Comparison of ENCODE assay signal across 8 cellular contexts in the genomic region with DNA sequence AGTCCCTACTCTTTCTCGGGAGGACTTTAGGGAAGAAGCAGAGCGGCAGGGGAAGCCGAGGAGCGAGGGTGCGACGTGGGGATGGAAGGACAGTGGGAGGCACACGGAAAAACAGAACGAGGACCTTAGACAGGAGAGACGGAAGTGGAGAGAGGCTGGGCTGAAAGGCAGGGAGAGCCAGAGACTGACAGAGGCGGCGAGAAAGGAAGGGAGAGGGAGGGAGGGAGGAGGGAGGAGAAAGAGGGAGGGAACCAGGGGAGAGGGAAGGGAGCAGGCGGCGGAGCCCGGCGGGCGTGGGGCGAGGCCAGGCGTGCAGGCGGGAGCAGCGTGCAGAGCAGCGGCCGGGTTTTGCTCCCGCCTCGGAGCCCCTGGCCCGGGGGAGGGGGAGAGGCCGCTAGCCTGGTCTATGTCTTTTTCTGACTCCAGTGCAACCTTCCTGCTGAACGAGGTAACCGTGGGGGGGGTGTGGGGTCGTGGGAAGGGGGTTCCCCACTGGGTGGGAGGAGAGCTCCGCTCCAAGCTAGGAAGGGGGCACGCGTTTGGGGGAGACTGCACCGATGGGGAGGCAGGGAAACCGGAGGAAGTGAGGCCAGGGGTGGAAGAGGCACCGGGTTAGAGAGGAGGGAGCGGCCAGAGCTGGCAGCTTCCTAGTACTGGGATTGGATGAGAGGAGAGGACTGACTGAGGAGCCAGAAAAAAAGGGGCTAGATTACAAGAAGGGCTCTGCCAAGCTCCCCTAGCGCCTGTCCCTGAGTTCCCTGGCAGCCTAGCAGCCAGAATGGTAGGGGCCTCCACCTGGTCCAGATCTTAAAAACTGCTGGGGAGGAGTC. TPM values are rescaled to one million over a fixed set of nuclear protein-coding genes. Genes with fewer than 3 reads are reported as not detected.
DNase-seq lines count a peak whose midpoint lies in the region; ATAC-seq and TF ChIP-seq lines count a peak whose summit lies in the region.

No MANE protein-coding gene starts in this region.

- TF ChIP-seq POLR2A in gastroesophageal sphincter (IDR thresholded peaks at IDR 0.05), result peak; percentile 20 to 50

- peak overlapping the region; percentile 51 for H3K9ac ChIP-seq in neural progenitor cell

- ATAC-seq in CD4-positive, CD25-positive, alpha-beta regulatory T cell (ENCODE audit: low read depth in 2 of 2), result no peak
- ATAC-seq in GM19324 (IDR thresholded peaks at IDR 0.05; ENCODE audit: low FRiP score, unreplicated experiment), result peak; percentile 6
- peak; percentile 81 for ATAC-seq in gastroesophageal sphincter

- no peak overlapping the region for H3K27ac ChIP-seq in CD4-positive, CD25-positive, alpha-beta regulatory T cell (ENCODE audit: insufficient read depth, low read length, poor library complexity, severe bottlenecking)
- H3K27ac ChIP-seq in gastroesophageal sphincter, result peak overlapping the region; percentile 75 to 94 (median 88)
- H3K27ac ChIP-seq in neural progenitor cell, result no peak overlapping the region

- TF ChIP-seq EP300 in gastroesophageal sphincter (IDR thresholded peaks at IDR 0.05), result no peak

- H3K4me1 Mint-ChIP-seq in CD4-positive, CD25-positive, alpha-beta regulatory T cell, result peaks cover 6 to 49% (median 16%) of the 10 kb centered on the region in 4 donors
- H3K4me1 Mint-ChIP-seq in neural progenitor cell, result peaks cover 65% of the 10 kb centered on the region

- no peaks in the 10 kb centered on the region for H3K36me3 Mint-ChIP-seq in CD4-positive, CD25-positive, alpha-beta regulatory T cell
- H3K36me3 Mint-ChIP-seq in neural progenitor cell, result no peaks in the 10 kb centered on the region

- H3K4me2 ChIP-seq in neural progenitor cell, result peak overlapping the region; percentile 89

- peaks cover 34% of the 10 kb centered on the region for H3K4me1 ChIP-seq in CD4-positive, CD25-positive, alpha-beta regulatory T cell (ENCODE audit: control insufficient read depth, insufficient read depth, low read length, poor library complexity, severe bottlenecking)
- peaks cover 0 to 78% (median 29%) of the 10 kb centered on the region in 3 donors for H3K4me1 ChIP-seq in gastroesophageal sphincter
- peaks cover 47% of the 10 kb centered on the region for H3K4me1 ChIP-seq in neural progenitor cell

- peaks cover 11% of the 10 kb centered on the region for H3K27me3 Mint-ChIP-seq in CD4-positive, CD25-positive, alpha-beta regulatory T cell
- H3K27me3 Mint-ChIP-seq in neural progenitor cell (ENCODE audit: insufficient read depth, low read depth), result peaks cover 13% of the 10 kb centered on the region

- peaks cover 17% of the 10 kb centered on the region for H4K20me1 ChIP-seq in neural progenitor cell (ENCODE audit: low read depth)

- H3K79me2 ChIP-seq in neural progenitor cell (ENCODE audit: low read depth), result peaks cover 12% of the 10 kb centered on the region

- peak overlapping the region; percentile 82 for H2AFZ ChIP-seq in neural progenitor cell (replicated peaks)

- peak overlapping the region in 2 of 3 donors; percentile 14 to 54 for H3K27ac Mint-ChIP-seq in CD4-positive, CD25-positive, alpha-beta regulatory T cell
- H3K27ac Mint-ChIP-seq in neural progenitor cell, result peak overlapping the region; percentile 77

- H3K36me3 ChIP-seq in CD4-positive, CD25-positive, alpha-beta regulatory T cell (ENCODE audit: control insufficient read depth, insufficient read depth, low read length), result no peaks in the 10 kb centered on the region
- H3K36me3 ChIP-seq in gastroesophageal sphincter (no peaks in the 10 kb centered on the region), neural progenitor cell (no peaks in the 10 kb centered on the region)

- DNase-seq in CD4-positive, CD25-positive, alpha-beta regulatory T cell, result peak in 2 of 3 donors; percentile 18 to 55
- peak; percentile 82 for DNase-seq in HT1080 (ENCODE audit: low read depth)
- peak; percentile 68 to 83 for DNase-seq in NOMO-1 (lab: John Stamatoyannopoulos, UW; ENCODE audit: unreplicated experiment in 2 of 2)
- DNase-seq in activated naive CD4-positive, alpha-beta T cell treated with anti-CD3 and anti-CD28 coated beads, Interleukin-2, amount 50 U/mL, for 16 hours, result peak; percentile 28
- peak; percentile 89 for DNase-seq in neural progenitor cell (ENCODE audit: low spot score)
- no peak for DNase-seq in GM19240 (ENCODE audit: insufficient read length, low spot score)

- 0 to 2% methylated on average over 22 to 25 of the region's 37 CpGs for WGBS in gastroesophageal sphincter (ENCODE audit: low coverage in 1 of 2), 2 donors

- H3K4me3 ChIP-seq in CD4-positive, CD25-positive, alpha-beta regulatory T cell (ENCODE audit: low read depth, low read length), result peak overlapping the region; percentile 65
- peak overlapping the region; percentile 89 to 90 for H3K4me3 ChIP-seq in gastroesophageal sphincter
- H3K4me3 ChIP-seq in neural progenitor cell, result peak overlapping the region; percentile 79

- TF ChIP-seq CTCF in gastroesophageal sphincter (IDR thresholded peaks at IDR 0.05) (no peak), neural progenitor cell (IDR thresholded peaks at IDR 0.05) (no peak)

- no peaks in the 10 kb centered on the region for H3K9me3 Mint-ChIP-seq in CD4-positive, CD25-positive, alpha-beta regulatory T cell
- H3K9me3 Mint-ChIP-seq in neural progenitor cell, result no peaks in the 10 kb centered on the region

- H3K4me3 Mint-ChIP-seq in CD4-positive, CD25-positive, alpha-beta regulatory T cell, result peak overlapping the region; percentile 90 to 96 (median 92)
- peak overlapping the region; percentile 94 for H3K4me3 Mint-ChIP-seq in neural progenitor cell

- no peaks in the 10 kb centered on the region for H3K9me3 ChIP-seq in CD4-positive, CD25-positive, alpha-beta regulatory T cell (ENCODE audit: control insufficient read depth in 2 of 2, low read length in 2 of 2)
- no peaks in the 10 kb centered on the region for H3K9me3 ChIP-seq in gastroesophageal sphincter
- H3K9me3 ChIP-seq in neural progenitor cell (ENCODE audit: low read depth), result no peaks in the 10 kb centered on the region

- peaks cover 49% of the 10 kb centered on the region for H3F3A ChIP-seq in neural progenitor cell (ENCODE audit: low read depth)

- H3K27me3 ChIP-seq in CD4-positive, CD25-positive, alpha-beta regulatory T cell (ENCODE audit: control insufficient read depth, insufficient read depth, low read length), result no peaks in the 10 kb centered on the region
- H3K27me3 ChIP-seq in gastroesophageal sphincter (no peaks in the 10 kb centered on the region), neural progenitor cell (peaks cover 20% of the 10 kb centered on the region)

RNA-seq across cellular contexts. Expression of gene CACNB3, which starts 2.8 kb away (rescaled TPM):
- 9.1 TPM for total RNA-seq in CD4-positive, CD25-positive, alpha-beta regulatory T cell
- 1 to 10 TPM in 2 of 4 donors, under 1 TPM in 2; 0.32 to 2.3 (median 0.83) TPM for polyA plus RNA-seq in CD4-positive, CD25-positive, alpha-beta regulatory T cell
- 13.3 and 15.1 TPM in 2 replicates for total RNA-seq in HT1080 (2014; rRNA removed; shearing (Covaris generic))
- 12.1 and 12.3 TPM in 2 replicates for polyA plus RNA-seq in HT1080 (2015; cell fraction: cytosol; rRNA removed)
- 35.7 and 47.5 TPM in 2 replicates for polyA plus RNA-seq in HT1080 (2015; cell fraction: nucleus; rRNA removed)
- total RNA-seq in gastroesophageal sphincter (10 to 100 TPM in 3 of 4 donors, 1 to 10 TPM in 1; 9.4 to 39.2 (median 30.1) TPM), neural progenitor cell (ENCODE audit: low replicate concordance) (25.0 and 31.3 TPM in 2 replicates)

RNA-seq across cellular contexts. Expression of gene ADCY6, which starts 26.6 kb away (rescaled TPM):
- 0.12 TPM for total RNA-seq in CD4-positive, CD25-positive, alpha-beta regulatory T cell
- polyA plus RNA-seq in CD4-positive, CD25-positive, alpha-beta regulatory T cell, result not detected
- total RNA-seq in HT1080 (2014; rRNA removed; shearing (Covaris generic)), result 14.5 and 15.6 TPM in 2 replicates
- polyA plus RNA-seq in HT1080 (2015; cell fraction: cytosol; rRNA removed), result 11.9 and 12.3 TPM in 2 replicates
- 40.2 and 40.3 TPM in 2 replicates for polyA plus RNA-seq in HT1080 (2015; cell fraction: nucleus; rRNA removed)
- total RNA-seq in gastroesophageal sphincter, result 10 to 100 TPM; 21.9 to 33.0 (median 29.0) TPM
- total RNA-seq in neural progenitor cell (ENCODE audit: low replicate concordance), result 22.4 and 42.4 TPM in 2 replicates

RNA-seq across cellular contexts. Expression of gene DDX23, which starts 36.5 kb away (rescaled TPM):
- 96.3 TPM for total RNA-seq in CD4-positive, CD25-positive, alpha-beta regulatory T cell
- 10 to 100 TPM; 30.5 to 40.4 (median 34.7) TPM for polyA plus RNA-seq in CD4-positive, CD25-positive, alpha-beta regulatory T cell
- total RNA-seq in HT1080 (2014; rRNA removed; shearing (Covaris generic)), result 82.8 and 90.7 TPM in 2 replicates
- polyA plus RNA-seq in HT1080 (2015; cell fraction: cytosol; rRNA removed), result 48.9 and 52.6 TPM in 2 replicates
- 111 and 126 TPM in 2 replicates for polyA plus RNA-seq in HT1080 (2015; cell fraction: nucleus; rRNA removed)
- total RNA-seq in gastroesophageal sphincter, result 10 to 100 TPM; 66.8 to 85.8 (median 73.0) TPM
- total RNA-seq in neural progenitor cell (ENCODE audit: low replicate concordance), result 95.6 and 109 TPM in 2 replicates

RNA-seq across cellular contexts. Expression of gene RND1, which starts 50.2 kb away (rescaled TPM):
- total RNA-seq in CD4-positive, CD25-positive, alpha-beta regulatory T cell, result 7.3 TPM
- polyA plus RNA-seq in CD4-positive, CD25-positive, alpha-beta regulatory T cell, result under 1 TPM; 0.13 to 0.63 (median 0.42) TPM
- total RNA-seq in HT1080 (2014; rRNA removed; shearing (Covaris generic)), result 0.07 and 0.11 TPM in 2 replicates
- 0.41 and 0.60 TPM in 2 replicates for polyA plus RNA-seq in HT1080 (2015; cell fraction: cytosol; rRNA removed)
- polyA plus RNA-seq in HT1080 (2015; cell fraction: nucleus; rRNA removed), result 0.76 and 4.4 TPM in 2 replicates
- total RNA-seq in gastroesophageal sphincter (1 to 10 TPM in 1 of 4 donors, under 1 TPM in 1, not detected in 2; 0.19 to 1.9 TPM), neural progenitor cell (ENCODE audit: low replicate concordance) (9.8 and 16.7 TPM in 2 replicates)

Comparison
In these comparisons a context has a peak if more than half of its experiments do, and no peak if none do; other contexts are left out.
1. ATAC-seq: peak in GM19324 (single experiment) and gastroesophageal sphincter (single experiment); none in CD4-positive, CD25-positive, alpha-beta regulatory T cell (0 of 2).
2. H3K27ac ChIP-seq: peak in gastroesophageal sphincter (4 of 4); none in CD4-positive, CD25-positive, alpha-beta regulatory T cell (single experiment) and neural progenitor cell (single experiment).
3. RNA of gene ADCY6, which starts 26.6 kb away (total RNA-seq): 21.9 to 33.0 TPM in gastroesophageal sphincter, 22.4 to 42.4 TPM in neural progenitor cell and 14.5 to 15.6 TPM in HT1080; 0.12 TPM in CD4-positive, CD25-positive, alpha-beta regulatory T cell (single experiment); every median in the first group is over 10 times any median in the second.
4. Peak in every context shown above with its lines, with median percentiles within 50 percentile points of each other: H3K4me3 ChIP-seq.